ENCODE assay signal across 16 cellular contexts in genomic region chr2:180205616-180206271, GRCh38.
A peak's percentile ranks its signal among the peaks of the same experiment; 100 is the strongest.
DNase-seq lines count a peak whose midpoint lies in the region; ATAC-seq, FAIRE-seq and TF ChIP-seq lines count a peak whose summit lies in the region.
"Had no signal": no experiment of that assay in that cellular context is flagged by ENCODE, and none has a peak within 500 bp of the region (broad histone marks: within the 10 kb centered on the region; RNA-seq: fewer than 3 reads in every experiment).

No MANE protein-coding gene starts in this region.

- no peaks in the 10 kb centered on the region for H3K23me2 ChIP-seq in H1 (ENCODE audit: low read depth, low read length)

- H3K4me3 ChIP-seq in mammary epithelial cell (replicated peaks in 1 of 3; ENCODE audit: insufficient read depth in 1 of 3, low read depth in 2 of 3, low read length in 3 of 3) (no peak overlapping the region), breast epithelium (no peak overlapping the region), H1 (ENCODE audit: extremely low read depth in 1 of 4, insufficient read depth in 2 of 4, low read depth in 3 of 4, low read length in 4 of 4) (no peak overlapping the region), mesodermal cell (ENCODE audit: extremely low read depth, insufficient read depth, low read length, poor library complexity, severe bottlenecking) (no peak overlapping the region), brain microvascular endothelial cell (ENCODE audit: low read depth, low read length) (no peak overlapping the region)
- H3K4me3 ChIP-seq: PC-9, SJCRH30 had no signal

- no peak for TF ChIP-seq POLR2A in breast epithelium (IDR thresholded peaks at IDR 0.05)
- no peak for TF ChIP-seq POLR2A in H1 (IDR thresholded peaks at IDR 0.05; ENCODE audit: control extremely low read depth in 1 of 2, low read depth in 2 of 2, low read length in 2 of 2)

- ATAC-seq in GM18868 (IDR thresholded peaks at IDR 0.05; ENCODE audit: unreplicated experiment): no peak
- ATAC-seq: HCT116 had no signal

- H2AK5ac ChIP-seq in H1 (ENCODE audit: low read depth, low read length): no peak overlapping the region

- no peak overlapping the region for H2BK120ac ChIP-seq in H1 (replicated peaks; ENCODE audit: low read depth, low read length)

- no peak overlapping the region for H4K8ac ChIP-seq in H1 (ENCODE audit: extremely low read depth, insufficient read depth, low read length)

- H3K23ac ChIP-seq in H1 (ENCODE audit: insufficient read length): no peak overlapping the region

- peaks cover 16% of the 10 kb centered on the region for H3K4me1 ChIP-seq in mammary epithelial cell (ENCODE audit: insufficient read depth, low read length)
- no peaks in the 10 kb centered on the region for H3K4me1 ChIP-seq in breast epithelium
- no peaks in the 10 kb centered on the region; a peak in 1 of 7 replicates for H3K4me1 ChIP-seq in H1 (replicated peaks in 1 of 4; ENCODE audit: control insufficient read depth in 3 of 4, insufficient read depth in 4 of 4, low read length in 3 of 4)
- H3K4me1 ChIP-seq in mesodermal cell (ENCODE audit: control insufficient read depth, insufficient read depth, low read length, poor library complexity, severe bottlenecking): peaks cover 16% of the 10 kb centered on the region

- POLR2A ChIA-PET in H1 (lab: Charles Lee; ENCODE audit: partially characterized antibody): no interaction called here

- no peak overlapping the region for H3K4me2 ChIP-seq in mammary epithelial cell (ENCODE audit: insufficient read depth, low read depth, low read length)
- H3K4me2 ChIP-seq in H1 (ENCODE audit: insufficient read depth in 1 of 2, low read depth in 2 of 2, low read length in 2 of 2): no peak overlapping the region
- H3K4me2 ChIP-seq: PC-9 had no signal

- H2BK5ac ChIP-seq in H1 (ENCODE audit: low read depth, low read length): no peak overlapping the region

- BruUV-seq in mammary epithelial cell (replicated peaks; lab: Mats Ljungman, UMichigan): no TSS peak

- H4K91ac ChIP-seq in H1 (replicated peaks; ENCODE audit: insufficient read length, low read length): no peak overlapping the region

- no peaks in the 10 kb centered on the region for H3K36me3 ChIP-seq in mammary epithelial cell (ENCODE audit: insufficient read depth, low read length)
- no peaks in the 10 kb centered on the region for H3K36me3 ChIP-seq in breast epithelium
- no peaks in the 10 kb centered on the region for H3K36me3 ChIP-seq in H1 (ENCODE audit: control insufficient read depth in 2 of 4, insufficient read depth in 4 of 4, low read length in 3 of 4)
- H3K36me3 ChIP-seq in mesodermal cell (ENCODE audit: control insufficient read depth, insufficient read depth, low read length): no peaks in the 10 kb centered on the region
- no peaks in the 10 kb centered on the region for H3K36me3 ChIP-seq in brain microvascular endothelial cell (replicated peaks)
- H3K36me3 ChIP-seq: SJCRH30 had no signal

- H2BK20ac ChIP-seq in H1 (ENCODE audit: low read length): no peak overlapping the region

- no peaks in the 10 kb centered on the region for H3K79me2 ChIP-seq in mammary epithelial cell (ENCODE audit: insufficient read depth, low read length)
- no peaks in the 10 kb centered on the region for H3K79me2 ChIP-seq in H1 (ENCODE audit: control insufficient read depth in 1 of 2, insufficient read depth in 2 of 2, low read length in 2 of 2)

- H2BK12ac ChIP-seq in H1 (ENCODE audit: low read depth, low read length): no peak overlapping the region

- dilution Hi-C loops in mammary epithelial cell (cut with HindIII; ENCODE audit: low sequenced_read_pairs): no loop called here

- no peaks in the 10 kb centered on the region for H3K79me1 ChIP-seq in H1 (ENCODE audit: low read depth, low read length)

- H2AFZ ChIP-seq in mammary epithelial cell (ENCODE audit: low read depth, low read length) (peak overlapping the region; percentile 75), H1 (ENCODE audit: low read length) (peak overlapping the region; percentile 65; the same call in 1 of the 2 replicates)
- H2AFZ ChIP-seq: PC-9 had no signal

- in situ Hi-C loops in mammary epithelial cell (cut with MboI; ENCODE audit: low sequenced_read_pairs in 2 of 2) (no loop called here), brain microvascular endothelial cell (cut with HindIII; ENCODE audit: low pct_ligation_motif_present, low sequenced_read_pairs) (no loop called here)

- no peak overlapping the region for H3K18ac ChIP-seq in H1 (ENCODE audit: extremely low read depth, low read length)

- no peak for TF ChIP-seq EP300 in H1 (IDR thresholded peaks at IDR 0.05; ENCODE audit: borderline replicate concordance in 1 of 2, low read depth in 2 of 2, low read length in 2 of 2)

- WGBS in mammary epithelial cell (ENCODE audit: low coverage, missing lambda C conversion rate): 31% methylated on average over 6 of the region's 6 CpGs
- WGBS in H1 (ENCODE audit: extremely low coverage in 1 of 2, insufficient coverage in 1 of 2, insufficient read length in 1 of 2, insufficient replicate concordance in 2 of 2, low coverage in 1 of 2, low lambda C conversion rate in 2 of 2, missing lambda C conversion rate in 1 of 2), 2 experiments: 81% methylated on average over 6 of the region's 6 CpGs; no CpG with 5 or more reads in 1 of the 2 experiments
- 64 to 81% methylated on average over 4 to 5 of the region's 6 CpGs for WGBS in mesodermal cell (ENCODE audit: insufficient coverage in 2 of 2), 2 experiments

- H3K9ac ChIP-seq in mammary epithelial cell (ENCODE audit: insufficient read depth, low read length) (no peak overlapping the region), H1 (replicated peaks in 1 of 4; ENCODE audit: extremely low read depth in 1 of 4, low read depth in 3 of 4, low read length in 3 of 4) (no peak overlapping the region)

- no peak for TF ChIP-seq CTCF in mammary epithelial cell (conservative IDR thresholded peaks at IDR 0.05 in 1 of 2, IDR thresholded peaks at IDR 0.05 in 1 of 2; ENCODE audit: extremely low read depth in 1 of 2, insufficient read depth in 1 of 2, low read depth in 1 of 2, low read length in 2 of 2)
- no peak for TF ChIP-seq CTCF in breast epithelium (IDR thresholded peaks at IDR 0.05)
- no peak for TF ChIP-seq CTCF in H1 (IDR thresholded peaks at IDR 0.05; ENCODE audit: control extremely low read depth in 1 of 3, insufficient read depth in 1 of 3, low read depth in 1 of 3, low read length in 3 of 3)
- TF ChIP-seq CTCF in brain microvascular endothelial cell (IDR thresholded peaks at IDR 0.05; ENCODE audit: low read depth, low read length, missing control alignments): no peak

- no peaks in the 10 kb centered on the region for H3K27me3 ChIP-seq in mammary epithelial cell (ENCODE audit: insufficient read depth, low read length)
- no peaks in the 10 kb centered on the region for H3K27me3 ChIP-seq in breast epithelium
- no peaks in the 10 kb centered on the region for H3K27me3 ChIP-seq in H1 (replicated peaks in 1 of 4; ENCODE audit: control insufficient read depth in 3 of 4, extremely low read depth in 1 of 4, insufficient read depth in 3 of 4, low read length in 3 of 4)
- H3K27me3 ChIP-seq in brain microvascular endothelial cell (replicated peaks): no peaks in the 10 kb centered on the region
- H3K27me3 ChIP-seq: SJCRH30 had no signal

- H3K27ac ChIP-seq in mammary epithelial cell (ENCODE audit: insufficient read depth, low read depth, low read length) (no peak overlapping the region), breast epithelium (no peak overlapping the region), H1 (ENCODE audit: low read depth, low read length) (no peak overlapping the region), mesodermal cell (ENCODE audit: low read depth, low read length, severe bottlenecking) (peak overlapping the region; percentile 37), brain microvascular endothelial cell (no peak overlapping the region)
- H3K27ac ChIP-seq: 22Rv1, PC-9, SJCRH30 had no signal

- no peak for FAIRE-seq in H1 (lab: Jason Lieb, UNC)

- H3K4ac ChIP-seq in H1 (replicated peaks; ENCODE audit: insufficient read length, low read depth, low read length): no peak overlapping the region

- no peak overlapping the region for H4K5ac ChIP-seq in H1 (ENCODE audit: insufficient read length, low read depth, low read length)

- no peak overlapping the region for H2BK15ac ChIP-seq in H1 (ENCODE audit: low read length)

- H3K56ac ChIP-seq in H1 (replicated peaks; ENCODE audit: insufficient read length, low read depth, low read length): no peak overlapping the region

- no peak for TF ChIP-seq RAD21 in H1 (IDR thresholded peaks at IDR 0.05 in 1 of 2, conservative IDR thresholded peaks at IDR 0.05 in 1 of 2; ENCODE audit: low read depth in 2 of 2, low read length in 2 of 2)

- H3K9me3 ChIP-seq in mammary epithelial cell (replicated peaks; ENCODE audit: insufficient read depth, low read length) (no peaks in the 10 kb centered on the region), breast epithelium (no peaks in the 10 kb centered on the region), H1 (ENCODE audit: insufficient read depth in 2 of 2, low read depth in 1 of 2, low read length in 1 of 2) (no peaks in the 10 kb centered on the region), mesodermal cell (ENCODE audit: control insufficient read depth, low read length) (no peaks in the 10 kb centered on the region)

- intact Hi-C loops in mammary epithelial cell (cut with micrococcal nuclease): no loop called here
- intact Hi-C loops in breast epithelium (cut with DNase I; ENCODE audit: low total_unique reads): no loop called here

- CTCF ChIA-PET in mammary epithelial cell (lab: Charles Lee; ENCODE audit: low non-redundant PET): no interaction called here
- CTCF ChIA-PET in H1 (lab: Charles Lee; ENCODE audit: partially characterized antibody): interaction anchor here (0.6 kb wide), 1 partner anchor 73 kb away, joined by 3 read pairs; no protein-coding TSS in a partner anchor

- no peaks in the 10 kb centered on the region for H4K20me1 ChIP-seq in mammary epithelial cell (ENCODE audit: insufficient read depth, low read length)
- H4K20me1 ChIP-seq in H1 (replicated peaks in 1 of 2; ENCODE audit: control insufficient read depth in 1 of 2, insufficient read depth in 2 of 2, low read length in 2 of 2): no peaks in the 10 kb centered on the region

- DNase-seq in mammary epithelial cell (no peak), breast epithelium (ENCODE audit: low spot score in 2 of 2) (no peak), H1 (ENCODE audit: low read depth in 1 of 2, low spot score in 2 of 2) (no peak), superior temporal gyrus (ENCODE audit: extremely low spot score) (peak; percentile 43), NOMO-1 treated with DMSO at 0.1 percent for 48 hours (lab: John Stamatoyannopoulos, UW; ENCODE audit: unreplicated experiment) (no peak), brain microvascular endothelial cell (no peak)
- DNase-seq: DMS79 treated with DMSO at 0.1 percent for 48 hours, NCI-H1092 treated with DMSO at 0.1 percent for 48 hours, NCI-H510A treated with DMSO at 0.1 percent for 48 hours, NCI-H774, PC-9, SJCRH30 had no signal

- H3K14ac ChIP-seq in H1 (ENCODE audit: insufficient read length): no peak overlapping the region

TF ChIP-seq in H1, 55 proteins besides CTCF, POLR2A, EP300 and RAD21 (continues in another document):
- no peak for TF ChIP-seq RXRA (IDR thresholded peaks at IDR 0.05; ENCODE audit: insufficient read depth, low read depth, low read length)
- no peak for TF ChIP-seq BCL11A (IDR thresholded peaks at IDR 0.05; ENCODE audit: low read depth in 2 of 2, low read length in 2 of 2)
- TF ChIP-seq PHF8 (conservative IDR thresholded peaks at IDR 0.05; ENCODE audit: low read depth, low read length): no peak
- no peak for TF ChIP-seq POU5F1 (IDR thresholded peaks at IDR 0.05; ENCODE audit: low read depth, low read length)
